16 cellular contexts compared by ENCODE assay signal in the genomic region with DNA sequence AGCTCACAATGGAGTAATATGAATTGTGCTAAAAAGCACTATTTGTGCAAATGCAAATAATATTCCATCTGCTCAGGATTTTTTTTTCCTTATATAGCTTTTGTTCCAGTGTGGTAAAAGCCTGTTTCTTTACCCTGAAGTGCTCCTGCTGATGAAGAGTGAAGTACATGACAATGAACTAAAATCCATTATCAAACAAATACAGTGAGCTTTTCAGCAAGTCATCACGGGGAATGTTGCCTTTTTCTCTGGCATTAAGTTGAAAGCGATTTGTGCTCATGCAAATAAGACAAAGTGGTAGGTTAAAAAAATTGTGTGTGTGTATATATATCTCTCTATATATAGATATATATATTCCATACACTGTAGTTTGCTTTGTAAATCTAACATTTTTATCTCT. TPM values are rescaled to one million over a fixed set of nuclear protein-coding genes. Genes with fewer than 3 reads are reported as not detected.
"Had no signal": no experiment of that assay in that cellular context is flagged by ENCODE, and none has a peak within 500 bp of the region (broad histone marks: within the 10 kb centered on the region; RNA-seq: fewer than 3 reads in every experiment).

No MANE protein-coding gene starts in this region.

- ATAC-seq: gastrocnemius medialis; heart right ventricle; left ventricle myocardium superior; stimulated activated naive CD8-positive, alpha-beta T cell treated with anti-CD3 and anti-CD28 coated beads, Interleukin-15, Interleukin-2, amounts not matched to agents 100 U/mL and 50 U/mL, for 24 hours; upper lobe of right lung had no signal

- H3K4me1 ChIP-seq: adrenal gland, gastrocnemius medialis, heart right ventricle, upper lobe of right lung had no signal

- H3K36me3 ChIP-seq: adrenal gland, gastrocnemius medialis, heart right ventricle, ovary, upper lobe of right lung had no signal

- H3K9me3 ChIP-seq: adrenal gland, gastrocnemius medialis, ovary, upper lobe of right lung had no signal

- H3K27ac ChIP-seq: adrenal gland, gastrocnemius medialis, heart right ventricle, ovary, upper lobe of right lung had no signal

- DNase-seq: activated CD4-positive, alpha-beta T cell treated with anti-CD3 and anti-CD28 coated beads, Interleukin-2, amount 10 ng/mL, durations not matched to agents 7 days and 5 days; activated naive CD4-positive, alpha-beta T cell treated with anti-CD3 and anti-CD28 coated beads, Interleukin-2, amount 10 ng/mL, durations not matched to agents 7 days and 5 days; adrenal gland; central memory CD4-positive, alpha-beta T cell; cortex of kidney; effector memory CD4-positive, alpha-beta T cell; gastrocnemius medialis; heart right ventricle; left ventricle myocardium superior; mesenchymal stem cell; ovary; stimulated activated CD4-positive, alpha-beta T cell treated with anti-CD3 and anti-CD28 coated beads, Interleukin-4, amount 100 ng/mL, for 1 hour; stimulated activated CD8-positive, alpha-beta memory T cell treated with anti-CD3 and anti-CD28 coated beads, Interleukin-4, amount 100 ng/mL, for 48 hours; stimulated activated naive CD8-positive, alpha-beta T cell treated with anti-CD3 and anti-CD28 coated beads, Interleukin-15, Interleukin-2, amounts not matched to agents 100 U/mL and 50 U/mL, for 24 hours; upper lobe of right lung had no signal

- H3K27me3 ChIP-seq: adrenal gland, gastrocnemius medialis, heart right ventricle, ovary, upper lobe of right lung had no signal

- H3K4me3 ChIP-seq: adrenal gland, gastrocnemius medialis, heart right ventricle, ovary, upper lobe of right lung had no signal

RNA-seq across cellular contexts. Expression of a gene that starts 28.6 kb away (rescaled TPM):
- total RNA-seq: activated CD4-positive, alpha-beta T cell treated with anti-CD3 and anti-CD28 coated beads, Interleukin-2, amount 10 ng/mL, durations not matched to agents 7 days and 5 days; activated T-helper 2 cell treated with anti-CD3 and anti-CD28 coated beads, Interferon-gamma antibody, Interleukin-2, Interleukin-4, amounts not matched to agents 10 μg/mL and 5 μg/mL and 100 μg/mL, durations not matched to agents 14 hours and 24 hours and 36 hours; heart right ventricle; left ventricle myocardium superior; upper lobe of right lung had no signal
